29 cellular contexts compared by ENCODE assay signal in the genomic region with DNA sequence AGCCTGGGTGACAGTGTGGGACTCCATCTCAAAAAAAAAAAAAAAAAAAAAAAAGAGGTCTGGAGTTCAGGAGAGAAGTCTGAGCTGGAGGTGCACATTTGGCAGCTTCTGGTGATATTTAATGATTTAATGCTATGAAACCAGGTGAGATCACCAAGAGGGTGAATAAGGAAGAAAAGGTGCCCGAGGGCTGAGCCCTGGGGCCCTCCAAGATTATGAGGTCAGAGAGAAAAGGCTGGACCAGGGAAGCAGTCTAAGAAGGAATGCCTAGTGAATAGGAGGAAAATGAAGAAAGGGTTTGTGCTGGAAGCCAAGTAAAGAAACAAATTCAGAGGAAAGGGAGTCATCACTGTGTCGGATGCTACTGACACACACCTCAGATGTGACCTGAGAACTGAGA.
"Had no signal": no experiment of that assay in that cellular context is flagged by ENCODE, and none has a peak within 500 bp of the region (broad histone marks: within the 10 kb centered on the region; RNA-seq: fewer than 3 reads in every experiment).

No MANE protein-coding gene starts in this region.

- DNase-seq: naive B cell; naive thymus-derived CD8-positive, alpha-beta T cell; nephron progenitor cell; nucleus accumbens; ovary; posterior cingulate gyrus; psoas muscle; right cardiac atrium; right lobe of liver; sigmoid colon; stimulated activated CD4-positive, alpha-beta T cell treated with anti-CD3 and anti-CD28 coated beads, Interleukin-12 subunit alpha, Interleukin-12 subunit beta, amount 100 ng/mL, for 4 hours; stimulated activated CD4-positive, alpha-beta T cell treated with anti-CD3 and anti-CD28 coated beads, Interleukin-1b, Interleukin-23, amount 100 ng/mL, for 48 hours; stimulated activated CD4-positive, alpha-beta T cell treated with anti-CD3 and anti-CD28 coated beads, Interleukin-4, amount 100 ng/mL, for 1 hour; stimulated activated CD4-positive, alpha-beta T cell treated with anti-CD3 and anti-CD28 coated beads, Interleukin-4, amount 100 ng/mL, for 4 hours; stimulated activated CD8-positive, alpha-beta memory T cell treated with anti-CD3 and anti-CD28 coated beads, Interleukin-4, amount 100 ng/mL, for 48 hours; stimulated activated naive B cell treated with anti-CD40 and anti-IgM and Interleukin-4, amounts not matched to agents 10 μg/mL and 1 μg/mL and 100 μg/mL, for 72 hours; stimulated activated naive CD4-positive, alpha-beta T cell treated with Interleukin-2 at 50 U/mL for 16 hours; stomach; thyroid gland; upper lobe of left lung had no signal

- H2AFZ ChIP-seq: parathyroid adenoma had no signal

- H3K9me3 ChIP-seq: neutrophil, ovary, psoas muscle, right lobe of liver, sigmoid colon, stomach, thoracic aorta, thyroid gland, tibial nerve, upper lobe of left lung, vagina had no signal

- H3K9me3 Mint-ChIP-seq: naive thymus-derived CD8-positive, alpha-beta T cell; natural killer cell treated with Interleukin-12 subunit alpha and Interleukin-12 subunit beta and Interleukin-15 and Interleukin-18, amount 100 ng/mL, for 72 hours; nephron progenitor cell; stimulated activated naive B cell treated with anti-CD40 and anti-IgM and Interleukin-4, amounts not matched to agents 10 μg/mL and 1 μg/mL and 100 μg/mL, for 72 hours; stimulated activated naive CD8-positive, alpha-beta T cell treated with anti-CD3 and anti-CD28 coated beads, Interleukin-15, Interleukin-2, amounts not matched to agents 100 ng/mL and 50 ng/mL, for 24 hours had no signal

- H3K36me3 Mint-ChIP-seq: naive thymus-derived CD8-positive, alpha-beta T cell; natural killer cell treated with Interleukin-12 subunit alpha and Interleukin-12 subunit beta and Interleukin-15 and Interleukin-18, amount 100 ng/mL, for 72 hours; stimulated activated naive B cell treated with anti-CD40 and anti-IgM and Interleukin-4, amounts not matched to agents 10 μg/mL and 1 μg/mL and 100 μg/mL, for 72 hours had no signal

- ATAC-seq: naive thymus-derived CD8-positive, alpha-beta T cell; natural killer cell treated with Interleukin-12 subunit alpha and Interleukin-12 subunit beta and Interleukin-15 and Interleukin-18, amount 100 ng/mL, for 72 hours; psoas muscle; right cardiac atrium; right lobe of liver; stimulated activated naive B cell treated with anti-CD40 and anti-IgM and Interleukin-4, amounts not matched to agents 10 μg/mL and 1 μg/mL and 100 μg/mL, for 72 hours had no signal

- H3K4me1 ChIP-seq: psoas muscle had no signal

- H3K4me3 Mint-ChIP-seq: naive thymus-derived CD8-positive, alpha-beta T cell; natural killer cell treated with Interleukin-12 subunit alpha and Interleukin-12 subunit beta and Interleukin-15 and Interleukin-18, amount 100 ng/mL, for 72 hours; nephron progenitor cell; neural crest cell; stimulated activated naive B cell treated with anti-CD40 and anti-IgM and Interleukin-4, amounts not matched to agents 10 μg/mL and 1 μg/mL and 100 μg/mL, for 72 hours; stimulated activated naive CD8-positive, alpha-beta T cell treated with anti-CD3 and anti-CD28 coated beads, Interleukin-15, Interleukin-2, amounts not matched to agents 100 ng/mL and 50 ng/mL, for 24 hours had no signal

- H3K27me3 Mint-ChIP-seq: naive B cell; stimulated activated naive B cell treated with anti-CD40 and anti-IgM and Interleukin-4, amounts not matched to agents 10 μg/mL and 1 μg/mL and 100 μg/mL, for 72 hours had no signal

- H3K27ac Mint-ChIP-seq: naive thymus-derived CD8-positive, alpha-beta T cell; nephron progenitor cell; progenitor cell of endocrine pancreas; stimulated activated naive B cell treated with anti-CD40 and anti-IgM and Interleukin-4, amounts not matched to agents 10 μg/mL and 1 μg/mL and 100 μg/mL, for 72 hours; stimulated activated naive CD8-positive, alpha-beta T cell treated with anti-CD3 and anti-CD28 coated beads, Interleukin-15, Interleukin-2, amounts not matched to agents 100 ng/mL and 50 ng/mL, for 24 hours had no signal

- H3K27me3 ChIP-seq: neutrophil, ovary, right lobe of liver, sigmoid colon, stomach, thyroid gland, tibial nerve, upper lobe of left lung, vagina had no signal

- H3K27ac ChIP-seq: neutrophil, ovary, parathyroid adenoma, psoas muscle, right lobe of liver, sigmoid colon, stomach, thoracic aorta, thyroid gland, tibial nerve, upper lobe of left lung, vagina had no signal

- H3K9ac ChIP-seq: parathyroid adenoma had no signal

- H3K36me3 ChIP-seq: neutrophil, ovary, right lobe of liver, sigmoid colon, stomach, thoracic aorta, thyroid gland, tibial nerve, upper lobe of left lung, vagina had no signal

- H3K4me3 ChIP-seq: ovary, psoas muscle, right lobe of liver, sigmoid colon, stomach, thoracic aorta, thyroid gland, tibial nerve, upper lobe of left lung, vagina had no signal
